ENCODE assay signal across 16 cellular contexts in genomic region chr4:7944568-7945220, GRCh38. TPM values are rescaled to one million over a fixed set of nuclear protein-coding genes. Genes with fewer than 3 reads are reported as not detected.
A peak's percentile ranks its signal among the peaks of the same experiment; 100 is the strongest.
DNase-seq lines count a peak whose midpoint lies in the region; ATAC-seq, FAIRE-seq and TF ChIP-seq lines count a peak whose summit lies in the region.
"Had no signal": no experiment of that assay in that cellular context is flagged by ENCODE, and none has a peak within 500 bp of the region (broad histone marks: within the 10 kb centered on the region; RNA-seq: fewer than 3 reads in every experiment).

No MANE protein-coding gene starts in this region.

- H3K9me3 ChIP-seq in GM23248 (ENCODE audit: low read depth): no peaks in the 10 kb centered on the region
- no peaks in the 10 kb centered on the region for H3K9me3 ChIP-seq in astrocyte (ENCODE audit: insufficient read depth, low read depth, low read length)
- H3K9me3 ChIP-seq in HepG2 (ENCODE audit: low read length): no peaks in the 10 kb centered on the region
- no peaks in the 10 kb centered on the region for H3K9me3 ChIP-seq in vagina
- H3K9me3 ChIP-seq: BLaER1 treated with 17β-estradiol and CSF1 and Interleukin-3, amounts not matched to agents 10 nM and 100 nM; SJSA1 had no signal

- no peak overlapping the region for H3K27ac Mint-ChIP-seq in astrocyte (ENCODE audit: unreplicated experiment)
- H3K27ac Mint-ChIP-seq: IgD-negative memory B cell had no signal

- no peak overlapping the region for H3K9ac ChIP-seq in GM23248
- no peak overlapping the region for H3K9ac ChIP-seq in astrocyte (ENCODE audit: low read length)
- H3K9ac ChIP-seq in HepG2 (ENCODE audit: insufficient read depth, low read depth, low read length): no peak overlapping the region
- H3K9ac ChIP-seq: BLaER1 treated with 17β-estradiol and CSF1 and Interleukin-3, amounts not matched to agents 10 nM and 100 nM had no signal

- in situ Hi-C loops in GM23248 (cut with MboI): no loop called here
- in situ Hi-C loops in HepG2 (cut with HindIII; ENCODE audit: extremely low pct_ligation_motif_present, low pct_unique_long_range_greater_than_20kb): no loop called here

- no peak overlapping the region for H3K4me3 Mint-ChIP-seq in astrocyte (ENCODE audit: unreplicated experiment)
- H3K4me3 Mint-ChIP-seq: IgD-negative memory B cell had no signal

- BruUV-seq in HepG2 (replicated peaks; lab: Mats Ljungman, UMichigan): no TSS peak

- H3K4me2 ChIP-seq in GM23248 (ENCODE audit: unreplicated experiment) (no peak overlapping the region), astrocyte (ENCODE audit: low read length) (no peak overlapping the region), HepG2 (ENCODE audit: low read depth, low read length) (peak overlapping the region; percentile 59)
- H3K4me2 ChIP-seq: BLaER1 treated with 17β-estradiol and CSF1 and Interleukin-3, amounts not matched to agents 10 nM and 100 nM had no signal

- H3K9me2 ChIP-seq in GM23248 (ENCODE audit: insufficient read depth): no peaks in the 10 kb centered on the region

- H3K4me3 ChIP-seq in GM23248 (no peak overlapping the region), astrocyte (ENCODE audit: insufficient read depth, low read depth, low read length) (no peak overlapping the region), HepG2 (replicated peaks in 1 of 3; ENCODE audit: insufficient read depth in 1 of 3, low read depth in 2 of 3, low read length in 3 of 3) (peak overlapping the region in 1 of 3 experiments; percentile 30; a peak in 1 of 6 replicates), vagina (no peak overlapping the region)
- H3K4me3 ChIP-seq: BLaER1 treated with 17β-estradiol and CSF1 and Interleukin-3, amounts not matched to agents 10 nM and 100 nM; GM12878; SJSA1 had no signal

- FAIRE-seq in astrocyte (lab: Jason Lieb, UNC) (peak; percentile 9), HepG2 (lab: Jason Lieb, UNC) (peak; percentile 59)
- FAIRE-seq: GM12878, GM18507 had no signal

- CTCF ChIA-PET in HepG2 (lab: Yijun Ruan, JAX; ENCODE audit: low intra/inter-chr PET ratio, low total read pairs): no interaction called here

- intact Hi-C loops in HepG2 (cut with micrococcal nuclease; ENCODE audit: unreplicated experiment): no loop called here
- intact Hi-C loops in vagina (cut with DNase I): no loop called here

- H3K4me1 Mint-ChIP-seq in astrocyte (ENCODE audit: low read depth, unreplicated experiment): peaks cover 10% of the 10 kb centered on the region

- H3K36me3 ChIP-seq in GM23248 (ENCODE audit: low read depth) (no peaks in the 10 kb centered on the region), astrocyte (ENCODE audit: insufficient read depth, low read length) (no peaks in the 10 kb centered on the region), HepG2 (replicated peaks in 1 of 2; ENCODE audit: control insufficient read depth in 1 of 2, insufficient read depth in 2 of 2, low read length in 2 of 2) (no peaks in the 10 kb centered on the region), vagina (no peaks in the 10 kb centered on the region)
- H3K36me3 ChIP-seq: BLaER1 treated with 17β-estradiol and CSF1 and Interleukin-3, amounts not matched to agents 10 nM and 100 nM; SJSA1 had no signal

- peaks cover 17% of the 10 kb centered on the region for H3F3A ChIP-seq in GM23248 (ENCODE audit: insufficient read depth)

- no peaks in the 10 kb centered on the region for H4K20me1 ChIP-seq in GM23248 (ENCODE audit: insufficient read depth)
- no peaks in the 10 kb centered on the region for H4K20me1 ChIP-seq in astrocyte (ENCODE audit: insufficient read depth, low read length)
- no peaks in the 10 kb centered on the region for H4K20me1 ChIP-seq in HepG2 (ENCODE audit: insufficient read depth, low read length)
- H4K20me1 ChIP-seq: BLaER1 treated with 17β-estradiol and CSF1 and Interleukin-3, amounts not matched to agents 10 nM and 100 nM had no signal

- TF ChIP-seq CTCF in astrocyte (IDR thresholded peaks at IDR 0.05; ENCODE audit: insufficient read depth, low read depth, low read length): no peak
- TF ChIP-seq CTCF in HepG2 (CRISPR knock-in tag; IDR thresholded peaks at IDR 0.05): no peak
- no peak for TF ChIP-seq CTCF in vagina (IDR thresholded peaks at IDR 0.05)

- no peak for TF ChIP-seq EP300 in HepG2 (IDR thresholded peaks at IDR 0.05; ENCODE audit: low read depth in 2 of 2, low read length in 2 of 2)
- TF ChIP-seq EP300 in HepG2 (CRISPR knock-in tag; IDR thresholded peaks at IDR 0.05; ENCODE audit: borderline replicate concordance): no peak

- no peaks in the 10 kb centered on the region for H3K9me3 Mint-ChIP-seq in astrocyte (ENCODE audit: unreplicated experiment)

- H2AFZ ChIP-seq in GM23248: no peak overlapping the region
- H2AFZ ChIP-seq in astrocyte (ENCODE audit: low read depth, low read length): no peak overlapping the region
- no peak overlapping the region for H2AFZ ChIP-seq in HepG2 (ENCODE audit: low read length)

- ATAC-seq in HepG2 (peak; percentile 70), HG02588 (IDR thresholded peaks at IDR 0.05; ENCODE audit: unreplicated experiment) (no peak)
- ATAC-seq: GM12878 had no signal

- H3K4me1 ChIP-seq in GM23248 (ENCODE audit: insufficient read depth) (peaks cover 19% of the 10 kb centered on the region), astrocyte (ENCODE audit: insufficient read depth, low read length) (peaks cover 8% of the 10 kb centered on the region), HepG2 (ENCODE audit: insufficient read depth, low read length) (peaks cover 65% of the 10 kb centered on the region), vagina (peaks cover 8% of the 10 kb centered on the region)

- H3K27me3 ChIP-seq in GM23248 (replicated peaks; ENCODE audit: insufficient read depth) (no peaks in the 10 kb centered on the region), astrocyte (ENCODE audit: insufficient read depth, low read length) (peaks cover 3% of the 10 kb centered on the region), HepG2 (ENCODE audit: control insufficient read depth in 1 of 2, insufficient read depth in 2 of 2, low read length in 2 of 2) (peaks cover 1 to 6% of the 10 kb centered on the region in 2 experiments; a peak in 3 of 5 replicates), vagina (no peaks in the 10 kb centered on the region)
- H3K27me3 ChIP-seq: BLaER1 treated with 17β-estradiol and CSF1 and Interleukin-3, amounts not matched to agents 10 nM and 100 nM; SJSA1 had no signal

- peaks cover 17% of the 10 kb centered on the region for H3K27me3 Mint-ChIP-seq in astrocyte (ENCODE audit: low read depth, unreplicated experiment)

- no peaks in the 10 kb centered on the region for H3K36me3 Mint-ChIP-seq in astrocyte (ENCODE audit: low read depth, unreplicated experiment)
- H3K36me3 Mint-ChIP-seq: IgD-negative memory B cell had no signal

- TF ChIP-seq POLR2A in HepG2 (IDR thresholded peaks at IDR 0.05; ENCODE audit: insufficient read depth in 1 of 2, low read depth in 2 of 2, low read length in 2 of 2) (no peak), vagina (IDR thresholded peaks at IDR 0.05) (no peak)

- no peak for TF ChIP-seq RAD21 in HepG2 (CRISPR knock-in tag; IDR thresholded peaks at IDR 0.05)

- POLR2A ChIA-PET in HepG2 (lab: Yijun Ruan, JAX): interaction anchor here (0.9 to 1.2 kb wide), 2 partner anchors 21 to 42 kb away, joined by 3 to 5 read pairs; no protein-coding TSS in a partner anchor

- WGBS in GM23248 (ENCODE audit: low coverage in 1 of 2, low lambda C conversion rate in 2 of 2, missing lambda C conversion rate in 2 of 2), 2 experiments: 70% methylated on average over 5 of the region's 5 CpGs
- 21% methylated on average over 5 of the region's 5 CpGs for WGBS in HepG2 (ENCODE audit: low lambda C conversion rate)

- no peaks in the 10 kb centered on the region for H3K79me2 ChIP-seq in GM23248 (ENCODE audit: insufficient read depth)
- H3K79me2 ChIP-seq in astrocyte (ENCODE audit: insufficient read depth, low read length): no peaks in the 10 kb centered on the region
- H3K79me2 ChIP-seq in HepG2 (ENCODE audit: insufficient read depth, low read length): no peaks in the 10 kb centered on the region

- DNase-seq in GM23248 (peak; percentile 64), astrocyte (ENCODE audit: low read depth) (no peak), HepG2 (ENCODE audit: low spot score) (peak; percentile 49), vagina (ENCODE audit: extremely low spot score in 2 of 2) (no peak)
- DNase-seq in stimulated activated CD4-positive, alpha-beta T cell treated with anti-CD3 and anti-CD28 coated beads, Interleukin-4, amount 100 ng/mL, for 1 hour: no peak
- DNase-seq in activated CD8-positive, alpha-beta memory T cell treated with anti-CD3 and anti-CD28 coated beads for 24 hours: no peak
- DNase-seq: H7, NCI-H1930, NCI-H226, NCI-H526 had no signal

- no peak overlapping the region for H3K27ac ChIP-seq in GM23248
- no peak overlapping the region for H3K27ac ChIP-seq in astrocyte (ENCODE audit: low read depth, low read length)
- H3K27ac ChIP-seq in HepG2 (ENCODE audit: extremely low read length, insufficient read depth, low read length): peak overlapping the region; percentile 38
- H3K27ac ChIP-seq in vagina: no peak overlapping the region
- H3K27ac ChIP-seq: BLaER1 treated with 17β-estradiol and CSF1 and Interleukin-3, amounts not matched to agents 10 nM and 100 nM; SJSA1 had no signal

RNA-seq across cellular contexts. Expression of gene AFAP1, which starts 5.0 kb away (rescaled TPM):
- 103 and 152 TPM in 2 replicates for total RNA-seq in GM23248 (2014; rRNA removed; shearing (Covaris generic))
- 52.0 and 54.4 TPM in 2 replicates for polyA plus RNA-seq in GM23248 (2016; fragmentation: Nextera tagmentation; extraction: Ambion mirVana)
- total RNA-seq in astrocyte: 62.7 and 67.9 TPM in 2 replicates
- 2.5 and 3.1 TPM in 2 replicates for total RNA-seq in HepG2 (2016; rRNA removed; fragmentation: Illumina TruSeq; extraction: Trizol)
- total RNA-seq in HepG2 (2016; cell fraction: cytosol; rRNA removed; fragmentation: Illumina TruSeq; extraction: Trizol; ENCODE audit: low read depth): 0.91 and 1.1 TPM in 2 replicates
- total RNA-seq in HepG2 (2016; cell fraction: insoluble cytoplasmic fraction; rRNA removed; fragmentation: Illumina TruSeq; extraction: Trizol): 2.3 and 2.5 TPM in 2 replicates
- 1.3 and 1.6 TPM in 2 replicates for total RNA-seq in HepG2 (2016; cell fraction: membrane; rRNA removed; fragmentation: Illumina TruSeq; extraction: Trizol)
- 3.2 and 3.5 TPM in 2 replicates for total RNA-seq in HepG2 (2016; cell fraction: nucleus; rRNA removed; fragmentation: Illumina TruSeq; extraction: Trizol)
- polyA plus RNA-seq in HepG2 (2011; rRNA removed): 2.0 and 2.5 TPM in 2 replicates
- 1.4 and 1.6 TPM in 2 replicates for polyA plus RNA-seq in HepG2 (2011; cell fraction: cytosol; rRNA removed)
- polyA plus RNA-seq in HepG2 (2011; cell fraction: nucleus; rRNA removed): 5.5 and 8.2 TPM in 2 replicates
- 2.8 and 2.9 TPM in 2 replicates for polyA plus RNA-seq in HepG2 (2012)
- polyA plus RNA-seq in HepG2 (2016; cell fraction: cytosol; fragmentation: Illumina TruSeq; extraction: Trizol; ENCODE audit: low read depth): 0.11 and 0.15 TPM in 2 replicates
- 1.6 and 2.1 TPM in 2 replicates for polyA plus RNA-seq in HepG2 (2016; cell fraction: insoluble cytoplasmic fraction; fragmentation: Illumina TruSeq; extraction: Trizol; ENCODE audit: low read depth)
- polyA plus RNA-seq in HepG2 (2016; cell fraction: membrane; fragmentation: Illumina TruSeq; extraction: Trizol; ENCODE audit: low read depth): 0.37 and 0.58 TPM in 2 replicates
- 2.7 and 3.5 TPM in 2 replicates for polyA plus RNA-seq in HepG2 (2016; cell fraction: nucleus; fragmentation: Illumina TruSeq; extraction: Trizol; ENCODE audit: insufficient read depth, low read depth)
- polyA minus RNA-seq in HepG2 (2011; rRNA and poly(A)+ RNA removed; ENCODE audit: low replicate concordance): 4.5 and 14.2 TPM in 2 replicates
- polyA minus RNA-seq in HepG2 (2011; cell fraction: cytosol; rRNA and poly(A)+ RNA removed): 2.9 and 3.2 TPM in 2 replicates
- 9.5 and 11.9 TPM in 2 replicates for polyA minus RNA-seq in HepG2 (2011; cell fraction: nucleus; rRNA and poly(A)+ RNA removed)
- 20.4 TPM for total RNA-seq in vagina

Comparison
In these comparisons a context has a peak if more than half of its experiments do, and no peak if none do; other contexts are left out.
1. DNase-seq: peak in GM23248 (single experiment) and HepG2 (single experiment); none in astrocyte (single experiment), vagina (0 of 2), stimulated activated CD4-positive, alpha-beta T cell treated with anti-CD3 and anti-CD28 coated beads, Interleukin-4, amount 100 ng/mL, for 1 hour (single experiment) and activated CD8-positive, alpha-beta memory T cell treated with anti-CD3 and anti-CD28 coated beads for 24 hours (single experiment).